Comparison of ENCODE assay signal across 8 cellular contexts in the genomic region with DNA sequence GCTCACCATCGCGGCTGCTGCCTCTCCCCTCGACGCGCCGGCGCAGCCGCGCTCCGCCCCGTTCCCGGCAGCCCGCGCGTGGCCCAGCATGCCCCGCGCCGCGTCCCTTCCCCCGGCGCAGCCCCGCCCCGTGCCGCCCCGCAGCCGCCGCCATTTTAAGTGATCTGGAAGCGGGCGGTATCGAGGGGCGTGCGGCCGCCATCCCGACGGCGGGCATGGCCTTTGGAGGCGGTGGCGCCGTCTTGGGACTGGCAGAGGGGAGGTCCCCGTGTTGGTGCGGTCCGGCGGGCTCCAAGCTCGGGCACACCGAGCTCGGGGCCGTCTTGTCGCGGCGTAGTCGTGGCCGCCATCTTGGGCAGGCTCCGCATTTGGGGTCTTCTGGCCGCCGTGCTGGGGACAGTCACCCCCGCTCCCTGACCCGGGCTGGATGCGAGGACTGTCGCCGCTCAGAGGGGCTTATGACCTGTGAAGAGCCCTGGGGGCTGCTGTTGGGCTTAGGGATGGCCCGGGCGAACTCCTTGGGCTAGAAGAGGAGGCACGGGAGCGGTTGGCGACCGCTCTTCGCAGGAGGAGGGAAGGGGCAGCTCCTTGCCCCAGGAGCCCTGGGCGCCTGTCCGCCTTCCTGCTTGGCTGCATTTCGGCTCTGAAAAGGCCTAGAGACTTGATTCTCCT. TPM values are rescaled to one million over a fixed set of nuclear protein-coding genes. Genes with fewer than 3 reads are reported as not detected.
DNase-seq lines count a peak whose midpoint lies in the region; ATAC-seq and TF ChIP-seq lines count a peak whose summit lies in the region.

A gene (minus strand): TSS at position 50 of the 672 bp plus-strand sequence. CDS start 41 bp downstream, at position 9.

- WGBS in urinary bladder = under 1% methylated on average over 70 of the region's 70 CpGs

- H3K27ac ChIP-seq in urinary bladder (ENCODE audit: low read depth) = peak within 1 kb of the TSS; percentile 100

- intact Hi-C loops in left ventricle myocardium superior (cut with micrococcal nuclease) = no loop called here

- DNase-seq in GM10266 (ENCODE audit: extremely low spot score) (peak; percentile 99), NCI-H1105 treated with DMSO at 0.1 percent for 48 hours (lab: John Stamatoyannopoulos, UW) (peak; percentile 51), T-helper 2 cell (peak; percentile 79 to 93 (median 84)), amygdala (lab: John Stamatoyannopoulos, UW) (peak in 54 of 56 donors; percentile 17 to 92 (median 78)), left ventricle myocardium superior (peak; percentile 94), pulmonary artery endothelial cell (ENCODE audit: low read depth, low spot score) (no peak)

- H3K4me3 ChIP-seq in urinary bladder (ENCODE audit: low read depth, low read length) = peak within 1 kb of the TSS; percentile 93

- no peak for TF ChIP-seq CTCF in GM10266 (IDR thresholded peaks at IDR 0.05; ENCODE audit: control insufficient read depth, insufficient read depth, low read depth, missing control alignments)

- H3K4me1 ChIP-seq in urinary bladder (ENCODE audit: insufficient read depth) = no peaks in the 10 kb centered on the region

- peak; percentile 82 for ATAC-seq in HG02571 (IDR thresholded peaks at IDR 0.05; ENCODE audit: unreplicated experiment)
- peak; percentile 95 for ATAC-seq in left ventricle myocardium superior

- H3K36me3 ChIP-seq in urinary bladder (ENCODE audit: insufficient read depth) = no peaks in the 10 kb centered on the region

RNA-seq across cellular contexts. Expression of the gene that starts here (rescaled TPM):
- total RNA-seq in left ventricle myocardium superior = 325 TPM
- 166 and 336 TPM in 2 replicates for total RNA-seq in pulmonary artery endothelial cell
- 62.9 TPM for total RNA-seq in urinary bladder
- 399 TPM for polyA plus RNA-seq in urinary bladder
